Comparison of ENCODE assay signal across 1 cellular context in the genomic region with DNA sequence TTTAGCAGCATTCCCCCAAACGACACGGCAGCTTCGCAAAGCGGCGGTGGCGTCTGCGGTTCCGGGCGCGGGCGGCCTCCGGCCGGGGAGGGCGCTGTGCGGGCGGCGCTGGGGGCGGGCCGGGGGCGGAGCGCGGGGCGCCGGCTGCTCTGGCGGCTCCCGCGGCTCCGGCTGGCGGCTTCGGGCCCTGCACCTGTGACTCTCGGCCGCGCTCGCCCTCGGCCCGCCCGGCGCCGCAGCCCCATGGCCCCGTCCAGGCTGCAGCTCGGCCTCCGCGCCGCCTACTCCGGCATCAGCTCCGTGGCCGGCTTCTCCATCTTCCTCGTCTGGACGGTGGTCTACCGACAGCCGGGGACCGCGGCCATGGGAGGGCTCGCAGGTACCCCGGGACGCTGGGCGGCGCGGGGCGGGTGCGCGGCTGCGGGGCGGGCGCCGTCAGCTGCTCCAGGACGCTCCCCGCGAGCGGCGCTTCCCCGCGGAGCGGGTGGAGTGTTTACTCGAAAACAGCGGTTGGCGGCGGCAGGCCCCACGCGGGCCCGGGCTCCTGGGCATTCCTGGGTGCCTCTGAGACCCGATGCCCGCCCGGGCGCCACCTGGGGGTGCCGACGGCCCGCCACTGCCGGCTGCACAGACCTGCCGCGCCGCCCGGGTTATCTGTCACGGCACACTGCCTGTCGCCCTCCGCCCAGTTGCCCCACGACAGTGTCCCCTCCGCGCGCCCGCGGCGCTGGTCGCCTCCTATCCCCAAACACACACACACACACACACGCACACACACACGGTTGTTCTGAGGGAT.
TF ChIP-seq lines count a peak whose summit lies in the region.

TSS of gene SLC48A1 (plus strand) at position 177 of the 796 bp plus-strand sequence. CDS start at position 244, 67 bp downstream.

TF ChIP-seq in K562, 482 proteins besides CTCF, POLR2A, EP300 and RAD21 (continues in another document):
- TF ChIP-seq RB1 (IDR thresholded peaks at IDR 0.05; ENCODE audit: low read depth) (peak; percentile 73), ZNF75A (CRISPR knock-in tag; IDR thresholded peaks at IDR 0.05) (0 out of 2 replicates have a peak, but pooled peaks have one; percentile 31), E2F1 (CRISPR knock-in tag; IDR thresholded peaks at IDR 0.05) (peak; percentile 38; the same call in 1 of the 2 replicates), SMAD1 (IDR thresholded peaks at IDR 0.05; ENCODE audit: low read depth, low read length, partially characterized antibody) (peak; percentile 43), TFAM (CRISPR knock-in tag; conservative IDR thresholded peaks at IDR 0.05) (no peak), U2AF1 (optimal IDR thresholded peaks at IDR 0.05; ENCODE audit: low read depth, low read length) (peak; percentile 56), ZNF395 (CRISPR knock-in tag; IDR thresholded peaks at IDR 0.05) (peak; percentile 34; the same call in 1 of the 2 replicates), SIRT6 (IDR thresholded peaks at IDR 0.05; ENCODE audit: low read depth, low read length) (no peak), HLTF (IDR thresholded peaks at IDR 0.05) (peak; percentile 41; the same call in 1 of the 2 replicates), CBFB (CRISPR knock-in tag; IDR thresholded peaks at IDR 0.05) (no peak), CCNT2 (IDR thresholded peaks at IDR 0.05; ENCODE audit: borderline replicate concordance, extremely low read depth, insufficient read length, low read depth, low read length) (peak; percentile 81), ELF4 (CRISPR knock-in tag; IDR thresholded peaks at IDR 0.05) (0 out of 2 replicates have a peak, but pooled peaks have one; percentile 53), CHD4 (IDR thresholded peaks at IDR 0.05; ENCODE audit: insufficient read depth, insufficient replicate concordance, low read depth, low read length, poor library complexity, severe bottlenecking) (no peak), KDM5B (IDR thresholded peaks at IDR 0.05; ENCODE audit: insufficient replicate concordance, low read depth, low read length) (peak; percentile 62), HMGXB4 (CRISPR knock-in tag; IDR thresholded peaks at IDR 0.05) (0 out of 2 replicates have a peak, but pooled peaks have one; percentile 42), EGR1 (conservative IDR thresholded peaks at IDR 0.05) (peak; percentile 56; the same call in 1 of the 2 replicates), TAF1 (IDR thresholded peaks at IDR 0.05; ENCODE audit: control insufficient read depth, extremely low read depth, insufficient read depth, low read length, severe bottlenecking) (peak; percentile 77), ZNF12 (CRISPR knock-in tag; IDR thresholded peaks at IDR 0.05) (no peak), DMBX1 (CRISPR knock-in tag; IDR thresholded peaks at IDR 0.05; ENCODE audit: borderline replicate concordance) (peak; percentile 45; the same call in 1 of the 2 replicates), YY1 (IDR thresholded peaks at IDR 0.05; ENCODE audit: borderline replicate concordance in 1 of 3, control insufficient read depth in 1 of 3, extremely low read depth in 1 of 3, insufficient read depth in 3 of 3, insufficient read length in 1 of 3, insufficient replicate concordance in 2 of 3, low read depth in 1 of 3, low read length in 2 of 3) (peak in 1 of 3 experiments; percentile 42), ZBTB1 (CRISPR knock-in tag; IDR thresholded peaks at IDR 0.05; ENCODE audit: borderline replicate concordance, low read depth) (peak; percentile 99), RFX1 (IDR thresholded peaks at IDR 0.05) (no peak), RUNX1 (IDR thresholded peaks at IDR 0.05; ENCODE audit: low read depth) (no peak), MCM2 (IDR thresholded peaks at IDR 0.05; ENCODE audit: low read depth) (no peak), ERF (CRISPR knock-in tag; IDR thresholded peaks at IDR 0.05) (0 out of 2 replicates have a peak, but pooled peaks have one; percentile 45), ZNF431 (CRISPR knock-in tag; IDR thresholded peaks at IDR 0.05) (peak; percentile 47; the same call in 1 of the 2 replicates), SMARCA5 (IDR thresholded peaks at IDR 0.05) (no peak), ZBTB7A (IDR thresholded peaks at IDR 0.05; ENCODE audit: borderline replicate concordance, control insufficient read depth, low read depth, low read length) (peak; percentile 54; the same call in 1 of the 2 replicates), CBFA2T3 (IDR thresholded peaks at IDR 0.05) (0 out of 2 replicates have a peak, but pooled peaks have one; percentile 17), PHF8 (IDR thresholded peaks at IDR 0.05; ENCODE audit: borderline replicate concordance, low read length) (peak; percentile 85; the same call in 1 of the 2 replicates), ZNF764 (CRISPR knock-in tag; IDR thresholded peaks at IDR 0.05; ENCODE audit: low read depth) (no peak), HDAC1 (IDR thresholded peaks at IDR 0.05) (peak in 1 of 2 experiments; percentile 84; a peak in 2 of 4 replicates), MAZ (CRISPR knock-in tag; conservative IDR thresholded peaks at IDR 0.05 in 1 of 2, IDR thresholded peaks at IDR 0.05 in 1 of 2) (peak; percentile 16 to 75; a peak in 2 of 4 replicates), ARID1B (IDR thresholded peaks at IDR 0.05) (peak; percentile 60; the same call in 1 of the 2 replicates), ARID2 (IDR thresholded peaks at IDR 0.05) (no peak), SMAD4 (CRISPR knock-in tag; conservative IDR thresholded peaks at IDR 0.05) (peak; percentile 64), ARHGAP35 (IDR thresholded peaks at IDR 0.05; ENCODE audit: partially characterized antibody) (no peak), CSDE1 (IDR thresholded peaks at IDR 0.05) (no peak), HNRNPLL (IDR thresholded peaks at IDR 0.05; ENCODE audit: low read depth, low read length, poor library complexity, severe bottlenecking) (peak; percentile 39), ZNF174 (CRISPR knock-in tag; IDR thresholded peaks at IDR 0.05) (no peak), RBFOX2 (IDR thresholded peaks at IDR 0.05; ENCODE audit: low read depth, low read length) (peak; percentile 79), PKNOX1 (IDR thresholded peaks at IDR 0.05) (peak; percentile 20; the same call in 1 of the 2 replicates)
- TF ChIP-seq, protein P1, sequence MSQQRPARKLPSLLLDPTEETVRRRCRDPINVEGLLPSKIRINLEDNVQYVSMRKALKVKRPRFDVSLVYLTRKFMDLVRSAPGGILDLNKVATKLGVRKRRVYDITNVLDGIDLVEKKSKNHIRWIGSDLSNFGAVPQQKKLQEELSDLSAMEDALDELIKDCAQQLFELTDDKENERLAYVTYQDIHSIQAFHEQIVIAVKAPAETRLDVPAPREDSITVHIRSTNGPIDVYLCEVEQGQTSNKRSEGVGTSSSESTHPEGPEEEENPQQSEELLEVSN (IDR thresholded peaks at IDR 0.05; ENCODE audit: borderline replicate concordance in 1 of 2, extremely low read depth in 1 of 2, insufficient read depth in 1 of 2, insufficient read length in 1 of 2, low read depth in 1 of 2, low read length in 1 of 2, poor library complexity in 1 of 2, severe bottlenecking in 1 of 2), result peak; percentile 14 to 52
- TF ChIP-seq, protein P2, sequence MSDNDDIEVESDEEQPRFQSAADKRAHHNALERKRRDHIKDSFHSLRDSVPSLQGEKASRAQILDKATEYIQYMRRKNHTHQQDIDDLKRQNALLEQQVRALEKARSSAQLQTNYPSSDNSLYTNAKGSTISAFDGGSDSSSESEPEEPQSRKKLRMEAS (CRISPR knock-in tag; IDR thresholded peaks at IDR 0.05), result no peak; the same call in 1 of the 2 replicates
- TF ChIP-seq, protein P3, sequence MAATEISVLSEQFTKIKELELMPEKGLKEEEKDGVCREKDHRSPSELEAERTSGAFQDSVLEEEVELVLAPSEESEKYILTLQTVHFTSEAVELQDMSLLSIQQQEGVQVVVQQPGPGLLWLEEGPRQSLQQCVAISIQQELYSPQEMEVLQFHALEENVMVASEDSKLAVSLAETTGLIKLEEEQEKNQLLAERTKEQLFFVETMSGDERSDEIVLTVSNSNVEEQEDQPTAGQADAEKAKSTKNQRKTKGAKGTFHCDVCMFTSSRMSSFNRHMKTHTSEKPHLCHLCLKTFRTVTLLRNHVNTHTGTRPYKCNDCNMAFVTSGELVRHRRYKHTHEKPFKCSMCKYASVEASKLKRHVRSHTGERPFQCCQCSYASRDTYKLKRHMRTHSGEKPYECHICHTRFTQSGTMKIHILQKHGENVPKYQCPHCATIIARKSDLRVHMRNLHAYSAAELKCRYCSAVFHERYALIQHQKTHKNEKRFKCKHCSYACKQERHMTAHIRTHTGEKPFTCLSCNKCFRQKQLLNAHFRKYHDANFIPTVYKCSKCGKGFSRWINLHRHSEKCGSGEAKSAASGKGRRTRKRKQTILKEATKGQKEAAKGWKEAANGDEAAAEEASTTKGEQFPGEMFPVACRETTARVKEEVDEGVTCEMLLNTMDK (IDR thresholded peaks at IDR 0.05; ENCODE audit: borderline replicate concordance, insufficient read depth, low read depth, low read length, poor library complexity, severe bottlenecking), result peak; percentile 96
- TF ChIP-seq, protein P4, sequence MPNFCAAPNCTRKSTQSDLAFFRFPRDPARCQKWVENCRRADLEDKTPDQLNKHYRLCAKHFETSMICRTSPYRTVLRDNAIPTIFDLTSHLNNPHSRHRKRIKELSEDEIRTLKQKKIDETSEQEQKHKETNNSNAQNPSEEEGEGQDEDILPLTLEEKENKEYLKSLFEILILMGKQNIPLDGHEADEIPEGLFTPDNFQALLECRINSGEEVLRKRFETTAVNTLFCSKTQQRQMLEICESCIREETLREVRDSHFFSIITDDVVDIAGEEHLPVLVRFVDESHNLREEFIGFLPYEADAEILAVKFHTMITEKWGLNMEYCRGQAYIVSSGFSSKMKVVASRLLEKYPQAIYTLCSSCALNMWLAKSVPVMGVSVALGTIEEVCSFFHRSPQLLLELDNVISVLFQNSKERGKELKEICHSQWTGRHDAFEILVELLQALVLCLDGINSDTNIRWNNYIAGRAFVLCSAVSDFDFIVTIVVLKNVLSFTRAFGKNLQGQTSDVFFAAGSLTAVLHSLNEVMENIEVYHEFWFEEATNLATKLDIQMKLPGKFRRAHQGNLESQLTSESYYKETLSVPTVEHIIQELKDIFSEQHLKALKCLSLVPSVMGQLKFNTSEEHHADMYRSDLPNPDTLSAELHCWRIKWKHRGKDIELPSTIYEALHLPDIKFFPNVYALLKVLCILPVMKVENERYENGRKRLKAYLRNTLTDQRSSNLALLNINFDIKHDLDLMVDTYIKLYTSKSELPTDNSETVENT (CRISPR knock-in tag; IDR thresholded peaks at IDR 0.05), result peak; percentile 87
- TF ChIP-seq, protein P5, sequence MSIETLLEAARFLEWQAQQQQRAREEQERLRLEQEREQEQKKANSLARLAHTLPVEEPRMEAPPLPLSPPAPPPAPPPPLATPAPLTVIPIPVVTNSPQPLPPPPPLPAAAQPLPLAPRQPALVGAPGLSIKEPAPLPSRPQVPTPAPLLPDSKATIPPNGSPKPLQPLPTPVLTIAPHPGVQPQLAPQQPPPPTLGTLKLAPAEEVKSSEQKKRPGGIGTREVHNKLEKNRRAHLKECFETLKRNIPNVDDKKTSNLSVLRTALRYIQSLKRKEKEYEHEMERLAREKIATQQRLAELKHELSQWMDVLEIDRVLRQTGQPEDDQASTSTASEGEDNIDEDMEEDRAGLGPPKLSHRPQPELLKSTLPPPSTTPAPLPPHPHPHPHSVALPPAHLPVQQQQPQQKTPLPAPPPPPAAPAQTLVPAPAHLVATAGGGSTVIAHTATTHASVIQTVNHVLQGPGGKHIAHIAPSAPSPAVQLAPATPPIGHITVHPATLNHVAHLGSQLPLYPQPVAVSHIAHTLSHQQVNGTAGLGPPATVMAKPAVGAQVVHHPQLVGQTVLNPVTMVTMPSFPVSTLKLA (conservative IDR thresholded peaks at IDR 0.05), result peak; percentile 25 to 49; a peak in 1 of 4 replicates
